11 cellular contexts compared by ENCODE assay signal in the genomic region with DNA sequence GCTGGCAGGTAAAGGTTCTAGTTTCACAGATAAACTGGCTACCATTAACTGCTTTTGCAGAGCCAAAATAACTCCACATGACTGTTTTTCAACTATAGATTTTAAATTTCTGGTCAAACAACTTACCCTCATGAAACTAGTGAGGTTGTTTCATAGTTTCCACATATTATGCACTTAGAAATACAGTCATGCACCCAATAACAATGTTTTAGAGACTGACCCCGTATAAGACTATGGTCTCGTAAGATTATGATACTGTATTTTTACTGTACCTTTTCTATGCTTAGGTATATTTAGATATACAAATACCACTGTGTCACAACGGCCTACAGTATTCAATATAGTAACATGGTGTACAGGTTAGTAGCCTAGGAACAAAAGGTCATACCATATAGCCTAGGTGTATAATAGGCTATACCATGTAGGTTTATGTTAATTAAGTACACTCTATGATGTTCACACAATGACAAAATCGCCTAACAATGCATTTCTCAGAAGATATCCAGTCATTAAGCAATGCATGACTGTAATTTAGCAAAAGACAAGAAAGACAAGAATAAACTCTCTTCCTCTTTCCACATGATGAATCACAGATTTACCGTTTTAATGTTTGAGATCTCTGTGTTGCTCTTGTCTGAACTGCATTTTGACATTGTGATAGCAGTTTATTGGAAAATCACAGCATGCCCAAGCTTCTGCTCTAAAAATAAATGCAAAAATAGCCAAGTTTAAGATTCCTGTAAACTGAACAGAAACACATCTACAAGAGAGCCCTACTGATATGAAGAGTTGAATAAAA. TPM values are rescaled to one million over a fixed set of nuclear protein-coding genes. Genes with fewer than 3 reads are reported as not detected.
A peak's percentile ranks its signal among the peaks of the same experiment; 100 is the strongest.
DNase-seq lines count a peak whose midpoint lies in the region; ATAC-seq, FAIRE-seq and TF ChIP-seq lines count a peak whose summit lies in the region.
"Had no signal": no experiment of that assay in that cellular context is flagged by ENCODE, and none has a peak within 500 bp of the region (broad histone marks: within the 10 kb centered on the region; RNA-seq: fewer than 3 reads in every experiment).

No MANE protein-coding gene starts in this region.

- peak; percentile 67 to 86 for ATAC-seq in activated T-cell treated with anti-CD3 and anti-CD28 coated beads, Interleukin-2, amount 50 U/mL, for 72 hours (replicated peaks in 1 of 2)
- peak; percentile 52 for ATAC-seq in activated B cell treated with CpG ODN at 0.5 μM for 24 hours (ENCODE audit: low read depth)

- H3K4me1 Mint-ChIP-seq in activated T-cell treated with anti-CD3 and anti-CD28 coated beads, Interleukin-2, amount 50 U/mL, for 72 hours (ENCODE audit: low read depth) = peaks cover 63% of the 10 kb centered on the region
- H3K4me1 Mint-ChIP-seq in activated B cell treated with CpG ODN at 0.5 μM for 24 hours = peaks cover 79% of the 10 kb centered on the region

- CTCF ChIA-PET in activated B cell treated with CpG ODN at 0.5 μM for 24 hours (lab: Charles Lee) = no interaction called here

- peaks cover 81% of the 10 kb centered on the region for H3K79me2 ChIP-seq in keratinocyte (ENCODE audit: control insufficient read depth, insufficient read depth, low read length)

- no peaks in the 10 kb centered on the region for H4K20me1 ChIP-seq in keratinocyte (ENCODE audit: control insufficient read depth, extremely low read depth, insufficient read depth, low read length)

- peak overlapping the region; percentile 98 for H3K27ac Mint-ChIP-seq in activated T-cell treated with anti-CD3 and anti-CD28 coated beads, Interleukin-2, amount 50 U/mL, for 72 hours
- H3K27ac Mint-ChIP-seq in activated B cell treated with CpG ODN at 0.5 μM for 24 hours = peak overlapping the region; percentile 78

- TF ChIP-seq CTCF in activated B cell treated with CpG ODN at 0.5 μM for 24 hours (IDR thresholded peaks at IDR 0.05) (no peak), keratinocyte (optimal IDR thresholded peaks at IDR 0.05 in 1 of 3, IDR thresholded peaks at IDR 0.05 in 1 of 3, conservative IDR thresholded peaks at IDR 0.05 in 1 of 3; ENCODE audit: extremely low read depth in 1 of 3, insufficient read depth in 2 of 3, low read length in 3 of 3) (no peak), testis (IDR thresholded peaks at IDR 0.05) (no peak), thyroid gland (IDR thresholded peaks at IDR 0.05) (no peak)

- dilution Hi-C loops in keratinocyte (cut with MboI; ENCODE audit: extremely low pct_ligation_motif_present, low sequenced_read_pairs) = no loop called here

- H3K36me3 ChIP-seq in keratinocyte (ENCODE audit: control insufficient read depth in 2 of 2, extremely low read depth in 1 of 2, insufficient read depth in 2 of 2, low read length in 2 of 2) = no peaks in the 10 kb centered on the region
- H3K36me3 ChIP-seq in testis (ENCODE audit: low read depth, missing control alignments) = no peaks in the 10 kb centered on the region
- no peaks in the 10 kb centered on the region for H3K36me3 ChIP-seq in thyroid gland

- POLR2A ChIA-PET in activated B cell treated with CpG ODN at 0.5 μM for 24 hours (lab: Charles Lee) = no interaction called here

- no peaks in the 10 kb centered on the region for H3K9me1 ChIP-seq in keratinocyte (ENCODE audit: control insufficient read depth, extremely low read depth, insufficient read depth, low read length)

- peaks cover 0 to 5% of the 10 kb centered on the region in 2 donors for H3K9me3 Mint-ChIP-seq in activated T-cell treated with anti-CD3 and anti-CD28 coated beads, Interleukin-2, amount 50 U/mL, for 72 hours
- H3K9me3 Mint-ChIP-seq in activated B cell treated with CpG ODN at 0.5 μM for 24 hours = peaks cover 7% of the 10 kb centered on the region

- H3K27me3 Mint-ChIP-seq in activated T-cell treated with anti-CD3 and anti-CD28 coated beads, Interleukin-2, amount 50 U/mL, for 72 hours (ENCODE audit: low read depth) = no peaks in the 10 kb centered on the region
- no peaks in the 10 kb centered on the region for H3K27me3 Mint-ChIP-seq in activated B cell treated with CpG ODN at 0.5 μM for 24 hours

- H3K4me3 Mint-ChIP-seq in activated T-cell treated with anti-CD3 and anti-CD28 coated beads, Interleukin-2, amount 50 U/mL, for 72 hours = peak overlapping the region in 1 of 2 donors; percentile 60
- peak overlapping the region; percentile 64 for H3K4me3 Mint-ChIP-seq in activated B cell treated with CpG ODN at 0.5 μM for 24 hours

- 64 to 74% methylated on average over 5 of the region's 5 CpGs for WGBS in testis, 2 donors
- 66 to 78% methylated on average over 5 of the region's 5 CpGs for WGBS in thyroid gland, 2 donors

- FAIRE-seq in keratinocyte (lab: Jason Lieb, UNC) = no peak

- H3K9me3 ChIP-seq in keratinocyte (ENCODE audit: control insufficient read depth, low read depth, low read length) (no peaks in the 10 kb centered on the region), testis (no peaks in the 10 kb centered on the region), thyroid gland (no peaks in the 10 kb centered on the region)

- H3K4me2 ChIP-seq in keratinocyte (ENCODE audit: control insufficient read depth, extremely low read depth, insufficient read depth, low read depth, low read length) = no peak overlapping the region

- H3K27ac ChIP-seq in keratinocyte (ENCODE audit: control insufficient read depth, insufficient read depth, low read length) (peak overlapping the region; percentile 19), testis (peak overlapping the region; percentile 21 to 65), thyroid gland (no peak overlapping the region)
- H3K27ac ChIP-seq: parathyroid adenoma had no signal

- H3K27me3 ChIP-seq in keratinocyte (ENCODE audit: control insufficient read depth, extremely low read depth, insufficient read depth, low read length) (no peaks in the 10 kb centered on the region), testis (no peaks in the 10 kb centered on the region), thyroid gland (no peaks in the 10 kb centered on the region)

- H3K36me3 Mint-ChIP-seq in activated T-cell treated with anti-CD3 and anti-CD28 coated beads, Interleukin-2, amount 50 U/mL, for 72 hours (ENCODE audit: insufficient read depth in 2 of 2) = peaks cover 6% of the 10 kb centered on the region in 2 donors
- H3K36me3 Mint-ChIP-seq in activated B cell treated with CpG ODN at 0.5 μM for 24 hours (ENCODE audit: low read depth) = peaks cover 19% of the 10 kb centered on the region

- no peak overlapping the region for H3K9ac ChIP-seq in keratinocyte (ENCODE audit: control insufficient read depth, extremely low read depth, insufficient read depth, low read length)
- H3K9ac ChIP-seq: parathyroid adenoma had no signal

- H3K4me3 ChIP-seq in keratinocyte (ENCODE audit: control insufficient read depth in 2 of 3, extremely low read depth in 1 of 3, insufficient read depth in 2 of 3, low read depth in 1 of 3, low read length in 3 of 3) (no peak overlapping the region), testis (no peak overlapping the region), thyroid gland (replicated peaks in 1 of 3) (no peak overlapping the region)

- no peak for TF ChIP-seq POLR2A in testis (IDR thresholded peaks at IDR 0.05)
- TF ChIP-seq POLR2A in thyroid gland (IDR thresholded peaks at IDR 0.05) = no peak

- no peak overlapping the region for H2AFZ ChIP-seq in keratinocyte (ENCODE audit: control insufficient read depth, low read length)
- H2AFZ ChIP-seq: parathyroid adenoma had no signal

- DNase-seq in activated T-cell treated with anti-CD3 and anti-CD28 coated beads, Interleukin-2, amount 50 U/mL, for 72 hours = no peak
- no peak for DNase-seq in activated T-cell treated with anti-CD3 and anti-CD28 coated beads, Interleukin-2, amount 50 U/mL, for 48 hours
- no peak for DNase-seq in activated B cell treated with CpG ODN at 0.5 μM for 24 hours
- no peak for DNase-seq in keratinocyte (ENCODE audit: low read depth, low spot score)
- no peak for DNase-seq in testis
- no peak for DNase-seq in kidney glomerular epithelial cell (lab: John Stamatoyannopoulos, UW)
- no peak for DNase-seq in NCI-H774 (lab: John Stamatoyannopoulos, UW)
- DNase-seq in thyroid gland = no peak
- DNase-seq: activated effector memory CD4-positive, alpha-beta T cell treated with anti-CD3 and anti-CD28 coated beads, Interleukin-2, amount 50 U/mL, for 16 hours; glutamatergic neuron had no signal

- peaks cover 11% of the 10 kb centered on the region for H3K4me1 ChIP-seq in keratinocyte (ENCODE audit: control insufficient read depth, extremely low read depth, insufficient read depth, low read length)
- peaks cover 63% of the 10 kb centered on the region for H3K4me1 ChIP-seq in testis
- peaks cover 28 to 60% of the 10 kb centered on the region in 2 donors for H3K4me1 ChIP-seq in thyroid gland

- intact Hi-C loops in activated B cell treated with CpG ODN at 0.5 μM for 24 hours (cut with micrococcal nuclease) = loop anchor here (1.0 to 5.0 kb wide), 3 partner anchors 57 to 222 kb away; no protein-coding TSS in a partner anchor
- intact Hi-C loops in testis (cut with DNase I; ENCODE audit: low total_unique reads) = no loop called here
- intact Hi-C loops in thyroid gland (cut with DNase I) = no loop called here

RNA-seq across cellular contexts. Expression of a gene that starts 17.1 kb away (rescaled TPM):
- total RNA-seq in activated T-cell treated with anti-CD3 and anti-CD28 coated beads, Interleukin-2, amount 50 U/mL, for 72 hours = 10 to 100 TPM; 50.5 to 54.2 TPM
- total RNA-seq in activated B cell treated with CpG ODN at 0.5 μM for 24 hours (67.3 and 69.6 TPM in 2 replicates), testis (100 to 1,000 TPM in 1 of 2 donors, 10 to 100 TPM in 1; 88.1 to 111 TPM), thyroid gland (10 to 100 TPM; 66.5 to 96.8 (median 78.8) TPM)
- polyA plus RNA-seq in keratinocyte (25.3 to 31.6 TPM (median 30.9 TPM) in 3 replicates), testis (ENCODE audit: insufficient read depth, low read depth, low replicate concordance) (31.7 TPM)
- 18.2 TPM for polyA plus RNA-seq in keratinocyte (2011; ENCODE audit: low read depth)
- 8.1 and 17.2 TPM in 2 replicates for polyA plus RNA-seq in keratinocyte (2011; cell fraction: cytosol; rRNA removed)
- polyA plus RNA-seq in keratinocyte (2011; cell fraction: nucleus; rRNA removed) = 42.9 and 44.7 TPM in 2 replicates
- polyA plus RNA-seq in keratinocyte (2012; ENCODE audit: low replicate concordance) = 10.9 and 15.9 TPM in 2 replicates
- 46.9 to 115 TPM (median 79.1 TPM) in 3 replicates for polyA minus RNA-seq in keratinocyte
- 34.5 TPM for polyA minus RNA-seq in keratinocyte (2011; cell fraction: cytosol; rRNA and poly(A)+ RNA removed)
- polyA minus RNA-seq in keratinocyte (2011; cell fraction: nucleus; rRNA and poly(A)+ RNA removed) = 53.2 and 87.2 TPM in 2 replicates

Comparison
In these comparisons a context has a peak if more than half of its experiments do, and no peak if none do; other contexts are left out.
1. H3K27ac ChIP-seq: peak in keratinocyte (single experiment) and testis (2 of 2); none in thyroid gland (0 of 3).